In genomic region chr7:150791304-150791703, GRCh38 we compare ENCODE assay signal across 17 cellular contexts. TPM values are rescaled to one million over a fixed set of nuclear protein-coding genes. Genes with fewer than 3 reads are reported as not detected.
A peak's percentile ranks its signal among the peaks of the same experiment; 100 is the strongest.
DNase-seq lines count a peak whose midpoint lies in the region; FAIRE-seq and TF ChIP-seq lines count a peak whose summit lies in the region.
"Had no signal": no experiment of that assay in that cellular context is flagged by ENCODE, and none has a peak within 500 bp of the region (broad histone marks: within the 10 kb centered on the region; RNA-seq: fewer than 3 reads in every experiment).

No MANE protein-coding gene starts in this region.

- peaks cover 4% of the 10 kb centered on the region for H3K36me3 Mint-ChIP-seq in activated naive CD4-positive, alpha-beta T cell treated with anti-CD3 and anti-CD28 coated beads, Interleukin-2, amount 50 U/mL, for 24 hours
- no peaks in the 10 kb centered on the region for H3K36me3 Mint-ChIP-seq in activated naive CD4-positive, alpha-beta T cell treated with anti-CD3 and anti-CD28 coated beads for 36 hours (ENCODE audit: low read depth)
- H3K36me3 Mint-ChIP-seq in H9 (ENCODE audit: insufficient read depth in 1 of 3, low read depth in 3 of 3) (peaks cover 0 to 3% (median 0%) of the 10 kb centered on the region in 3 experiments; a peak in 1 of 7 replicates), endodermal cell (ENCODE audit: low read depth) (no peaks in the 10 kb centered on the region)

- no CpG with 5 or more reads among the region's 5 CpGs for WGBS in H9 (ENCODE audit: extremely low coverage, insufficient read length, low lambda C conversion rate)
- 89 to 100% methylated on average over 1 to 5 of the region's 5 CpGs for WGBS in endodermal cell (ENCODE audit: insufficient coverage in 1 of 2, insufficient read length in 1 of 2), 2 experiments
- WGBS in transverse colon (ENCODE audit: low coverage in 1 of 2), 2 donors = 87 to 92% methylated on average over 2 to 5 of the region's 5 CpGs

- no peak overlapping the region for H2AK5ac ChIP-seq in H9 (ENCODE audit: insufficient read length, low read length)

- peak; percentile 22; the same call in 1 of the 3 replicates for TF ChIP-seq CTCF in H9 (conservative IDR thresholded peaks at IDR 0.05)
- peak; percentile 24 for TF ChIP-seq CTCF in endodermal cell (conservative IDR thresholded peaks at IDR 0.05)
- no peak for TF ChIP-seq CTCF in transverse colon (IDR thresholded peaks at IDR 0.05)

- H3K79me1 ChIP-seq in H9 (ENCODE audit: insufficient read depth, low read depth, low read length, poor library complexity, severe bottlenecking) = no peaks in the 10 kb centered on the region

- H3K18ac ChIP-seq in H9 (ENCODE audit: insufficient read length, low read depth, low read length) = no peak overlapping the region

- no peak overlapping the region for H3K27ac ChIP-seq in H9 (ENCODE audit: insufficient read length, low read depth, low read length)
- H3K27ac ChIP-seq in endodermal cell (ENCODE audit: low read depth, low read length) = no peak overlapping the region
- peak overlapping the region in 2 of 4 donors; percentile 0 to 5 for H3K27ac ChIP-seq in transverse colon

- no peak overlapping the region for H2BK5ac ChIP-seq in H9 (ENCODE audit: insufficient read length, low read length)

- no peak overlapping the region for H4K5ac ChIP-seq in H9 (ENCODE audit: insufficient read length, low read depth, low read length)

- peak overlapping the region; percentile 19 for H3K27ac Mint-ChIP-seq in activated naive CD4-positive, alpha-beta T cell treated with anti-CD3 and anti-CD28 coated beads, Interleukin-2, amount 50 U/mL, for 24 hours
- H3K27ac Mint-ChIP-seq in activated naive CD4-positive, alpha-beta T cell treated with anti-CD3 and anti-CD28 coated beads for 36 hours = no peak overlapping the region
- no peak overlapping the region for H3K27ac Mint-ChIP-seq in H9
- H3K27ac Mint-ChIP-seq in endodermal cell = no peak overlapping the region
- H3K27ac Mint-ChIP-seq: B cell; CD4-positive, alpha-beta T cell had no signal

- H3K36me3 ChIP-seq in endodermal cell (ENCODE audit: control insufficient read depth, insufficient read depth, low read length) = no peaks in the 10 kb centered on the region
- H3K36me3 ChIP-seq in transverse colon = peaks cover 0 to 13% (median 6%) of the 10 kb centered on the region in 4 donors

- no peaks in the 10 kb centered on the region for H3K27me3 ChIP-seq in H9 (ENCODE audit: insufficient read depth, low read length)
- peaks cover 21% of the 10 kb centered on the region for H3K27me3 ChIP-seq in endodermal cell (ENCODE audit: control insufficient read depth, insufficient read depth, low read length, poor library complexity, severe bottlenecking)
- H3K27me3 ChIP-seq in transverse colon = no peaks in the 10 kb centered on the region

- intact Hi-C loops in activated naive CD4-positive, alpha-beta T cell treated with anti-CD3 and anti-CD28 coated beads for 36 hours (cut with micrococcal nuclease) = no loop called here
- intact Hi-C loops in transverse colon (cut with DNase I; ENCODE audit: low total_unique reads) = no loop called here

- no peak overlapping the region for H2BK12ac ChIP-seq in H9 (ENCODE audit: insufficient read length, low read depth, low read length)

- no peak overlapping the region for H3K56ac ChIP-seq in H9 (ENCODE audit: insufficient read length, low read depth, low read length)

- no peak overlapping the region for H3K4ac ChIP-seq in H9 (ENCODE audit: low read depth, low read length)

- H3K9me3 Mint-ChIP-seq in activated naive CD4-positive, alpha-beta T cell treated with anti-CD3 and anti-CD28 coated beads, Interleukin-2, amount 50 U/mL, for 24 hours = no peaks in the 10 kb centered on the region
- H3K9me3 Mint-ChIP-seq in activated naive CD4-positive, alpha-beta T cell treated with anti-CD3 and anti-CD28 coated beads for 36 hours = peaks cover 3% of the 10 kb centered on the region
- H3K9me3 Mint-ChIP-seq in H9 = 0 out of 5 replicates have a peak, but pooled peaks cover 5% of the 10 kb centered on the region in 2 experiments
- no peaks in the 10 kb centered on the region for H3K9me3 Mint-ChIP-seq in endodermal cell

- no peak overlapping the region for H2AFZ ChIP-seq in H9 (ENCODE audit: low read length)

- no peak for DNase-seq in activated naive CD4-positive, alpha-beta T cell treated with anti-CD3 and anti-CD28 coated beads for 36 hours
- DNase-seq in H9 (no peak), endodermal cell (no peak), HK-2 (ENCODE audit: unreplicated experiment) (no peak), transverse colon (no peak), RCC 7860 (ENCODE audit: low spot score) (no peak)
- DNase-seq: C1 segment of cervical spinal cord; CD4-positive, alpha-beta T cell; DMS79 had no signal

- no peak for TF ChIP-seq EP300 in transverse colon (IDR thresholded peaks at IDR 0.05; ENCODE audit: low read depth)

- H3T11ph ChIP-seq in H9 (ENCODE audit: low read length) = no peak overlapping the region

- no peaks in the 10 kb centered on the region for H3K9me3 ChIP-seq in H9 (ENCODE audit: control insufficient read depth, low read depth, low read length)
- H3K9me3 ChIP-seq in endodermal cell (ENCODE audit: control insufficient read depth, low read length) = no peaks in the 10 kb centered on the region
- H3K9me3 ChIP-seq in transverse colon = no peaks in the 10 kb centered on the region

- no peak for TF ChIP-seq POLR2A in transverse colon (IDR thresholded peaks at IDR 0.05)

- no peak overlapping the region for H2BK15ac ChIP-seq in H9 (ENCODE audit: low read depth, low read length)

- H4K8ac ChIP-seq in H9 (replicated peaks; ENCODE audit: insufficient read length, low read depth, low read length) = no peak overlapping the region

- no peaks in the 10 kb centered on the region for H3K23me2 ChIP-seq in H9 (ENCODE audit: insufficient read length, low read depth, low read length, poor library complexity, severe bottlenecking)

- H3K4me1 ChIP-seq in H9 (ENCODE audit: insufficient read depth, low read length) = no peaks in the 10 kb centered on the region
- H3K4me1 ChIP-seq in endodermal cell (ENCODE audit: control insufficient read depth, insufficient read depth, low read length) = no peaks in the 10 kb centered on the region
- peaks cover 15 to 40% (median 23%) of the 10 kb centered on the region in 4 donors for H3K4me1 ChIP-seq in transverse colon

- no peak overlapping the region for H2BK120ac ChIP-seq in H9 (ENCODE audit: low read depth, low read length, poor library complexity, severe bottlenecking)

- no peaks in the 10 kb centered on the region for H3K79me2 ChIP-seq in H9 (ENCODE audit: insufficient read depth, low read length)

- FAIRE-seq in RCC 7860 (lab: Jason Lieb, UNC) = no peak
- FAIRE-seq: GM12878, GM18507 had no signal

- no peaks in the 10 kb centered on the region for H4K20me1 ChIP-seq in H9 (ENCODE audit: control insufficient read depth, insufficient read depth, insufficient read length)

- H3K27me3 Mint-ChIP-seq in activated naive CD4-positive, alpha-beta T cell treated with anti-CD3 and anti-CD28 coated beads, Interleukin-2, amount 50 U/mL, for 24 hours = peaks cover 5% of the 10 kb centered on the region
- H3K27me3 Mint-ChIP-seq in activated naive CD4-positive, alpha-beta T cell treated with anti-CD3 and anti-CD28 coated beads for 36 hours (ENCODE audit: low read depth) = peaks cover 4% of the 10 kb centered on the region
- peaks cover 29% of the 10 kb centered on the region for H3K27me3 Mint-ChIP-seq in H9 (ENCODE audit: low read depth)
- peaks cover 25% of the 10 kb centered on the region for H3K27me3 Mint-ChIP-seq in endodermal cell (ENCODE audit: insufficient read depth)

- H3K4me1 Mint-ChIP-seq in activated naive CD4-positive, alpha-beta T cell treated with anti-CD3 and anti-CD28 coated beads, Interleukin-2, amount 50 U/mL, for 24 hours = no peaks in the 10 kb centered on the region
- H3K4me1 Mint-ChIP-seq in activated naive CD4-positive, alpha-beta T cell treated with anti-CD3 and anti-CD28 coated beads for 36 hours (ENCODE audit: low read depth) = peaks cover under 1% of the 10 kb centered on the region
- H3K4me1 Mint-ChIP-seq in H9 = no peaks in the 10 kb centered on the region
- no peaks in the 10 kb centered on the region for H3K4me1 Mint-ChIP-seq in endodermal cell

- H3K23ac ChIP-seq in H9 (ENCODE audit: insufficient read length, low read depth, low read length) = no peak overlapping the region

- H3K4me3 ChIP-seq in endodermal cell (ENCODE audit: low read length) = no peak overlapping the region
- H3K4me3 ChIP-seq in transverse colon = no peak overlapping the region
- H3K4me3 ChIP-seq: GM12878 had no signal

- in situ Hi-C loops in transverse colon (cut with MboI; ENCODE audit: low pct_ligation_motif_present in 1 of 4, low pct_unique_long_range_greater_than_20kb in 1 of 4, low sequenced_read_pairs in 3 of 4) = loop anchor here in 2 of 4 donors (25.0 kb wide), 1 partner anchor 196 kb away; the partner anchor contains the start of genes KCNH2 (in 2 of the 2) and NOS3 (in 2 of the 2)

- H3K4me3 Mint-ChIP-seq in activated naive CD4-positive, alpha-beta T cell treated with anti-CD3 and anti-CD28 coated beads, Interleukin-2, amount 50 U/mL, for 24 hours = no peak overlapping the region
- no peak overlapping the region for H3K4me3 Mint-ChIP-seq in activated naive CD4-positive, alpha-beta T cell treated with anti-CD3 and anti-CD28 coated beads for 36 hours
- H3K4me3 Mint-ChIP-seq in H9 (no peak overlapping the region), endodermal cell (no peak overlapping the region)
- H3K4me3 Mint-ChIP-seq: B cell; CD4-positive, alpha-beta T cell had no signal

- no peak overlapping the region for H3K14ac ChIP-seq in H9 (ENCODE audit: insufficient read depth, low read length)

- H3K9ac ChIP-seq in H9 (ENCODE audit: extremely low read depth, insufficient read length, low read length) = no peak overlapping the region
- H3K9ac ChIP-seq in endodermal cell (ENCODE audit: extremely low read depth, low read length, poor library complexity, severe bottlenecking) = no peak overlapping the region

- H2BK20ac ChIP-seq in H9 (ENCODE audit: low read depth, low read length, poor library complexity, severe bottlenecking) = no peak overlapping the region

- CTCF ChIA-PET in activated naive CD4-positive, alpha-beta T cell treated with anti-CD3 and anti-CD28 coated beads for 36 hours (lab: Charles Lee) = interaction anchor here (0.6 kb wide), 1 partner anchor 967 kb away, joined by 3 read pairs; no protein-coding TSS in a partner anchor

- no peak overlapping the region for H4K91ac ChIP-seq in H9 (ENCODE audit: insufficient read length, low read depth, low read length)

- no peak overlapping the region for H3K4me2 ChIP-seq in H9 (ENCODE audit: insufficient read depth, insufficient read length, low read length)

RNA-seq across cellular contexts. Expression of gene TMEM176B, which starts 8.9 kb away (rescaled TPM):
- total RNA-seq in activated naive CD4-positive, alpha-beta T cell treated with anti-CD3 and anti-CD28 coated beads for 36 hours = not detected
- total RNA-seq in H9 (2021) (0.26 and 0.85 TPM in 2 replicates), endodermal cell (under 1 TPM; 0.31 to 0.35 TPM), transverse colon (100 to 1,000 TPM in 3 of 4 donors, 10 to 100 TPM in 1; 30.4 to 369 (median 224) TPM)
- polyA plus RNA-seq in endodermal cell (2013, experiment 1 of 2) = 5.0 TPM
- polyA plus RNA-seq in endodermal cell (2013, experiment 2 of 2) = 3.0 TPM
- total RNA-seq: A172; CD4-positive, alpha-beta T cell had no signal

RNA-seq across cellular contexts. Expression of gene TMEM176A, which starts 9.3 kb away (rescaled TPM):
- total RNA-seq in activated naive CD4-positive, alpha-beta T cell treated with anti-CD3 and anti-CD28 coated beads for 36 hours = not detected
- total RNA-seq in H9 (2021) (not detected in 2 replicates), endodermal cell (not detected), transverse colon (100 to 1,000 TPM in 3 of 4 donors, 10 to 100 TPM in 1; 44.6 to 210 (median 171) TPM)
- 9.8 TPM for polyA plus RNA-seq in endodermal cell (2013, experiment 1 of 2)
- polyA plus RNA-seq in endodermal cell (2013, experiment 2 of 2) = 7.0 TPM
- total RNA-seq: A172; B cell; CD4-positive, alpha-beta T cell; G401; GM12878; H4 had no signal
- polyA plus RNA-seq: GM12878 had no signal

RNA-seq across cellular contexts. Expression of gene GIMAP5, which starts 54.1 kb away (rescaled TPM):
- 10 to 100 TPM; 32.1 to 32.3 TPM for total RNA-seq in activated naive CD4-positive, alpha-beta T cell treated with anti-CD3 and anti-CD28 coated beads for 36 hours
- total RNA-seq in H9 (2021) (not detected in 2 replicates), endodermal cell (not detected), transverse colon (10 to 100 TPM in 2 of 4 donors, 1 to 10 TPM in 2; 2.6 to 15.7 (median 11.2) TPM)
- polyA plus RNA-seq in endodermal cell (2013, experiment 1 of 2) = not detected
- not detected for polyA plus RNA-seq in endodermal cell (2013, experiment 2 of 2)
- total RNA-seq: A172, G401, HT-29 had no signal

Comparison
In these comparisons a context has a peak if more than half of its experiments do, and no peak if none do; other contexts are left out.
1. CTCF ChIP-seq: peak in H9 (single experiment) and endodermal cell (single experiment); none in transverse colon (0 of 5).
2. RNA of gene TMEM176B, which starts 8.9 kb away (total RNA-seq): 30.4 to 369 TPM in transverse colon; 0.26 to 0.85 TPM in H9, 0.31 to 0.35 TPM in endodermal cell and not detected in activated naive CD4-positive, alpha-beta T cell treated with anti-CD3 and anti-CD28 coated beads for 36 hours; every median in the first group is over 10 times any median in the second.
3. RNA of gene TMEM176A, which starts 9.3 kb away (total RNA-seq): 44.6 to 210 TPM in transverse colon; not detected in endodermal cell, not detected in H9 and not detected in activated naive CD4-positive, alpha-beta T cell treated with anti-CD3 and anti-CD28 coated beads for 36 hours; every median in the first group is over 10 times any median in the second.